In genomic region chr16:62545039-62545438, GRCh38 we compare ENCODE assay signal across 24 cellular contexts.
"Had no signal": no experiment of that assay in that cellular context is flagged by ENCODE, and none has a peak within 500 bp of the region (broad histone marks: within the 10 kb centered on the region; RNA-seq: fewer than 3 reads in every experiment).

No MANE protein-coding gene starts in this region.

- H3K4me1 ChIP-seq: ascending aorta had no signal

- H3K27me3 ChIP-seq: ascending aorta had no signal

- DNase-seq: activated CD4-positive, alpha-beta T cell treated with anti-CD3 and anti-CD28 coated beads for 36 hours; activated CD4-positive, alpha-beta T cell treated with anti-CD3 and anti-CD28 coated beads, Interleukin-2, amount 10 ng/mL, durations not matched to agents 7 days and 5 days; activated CD4-positive, alpha-beta T cell treated with anti-CD3 and anti-CD28 coated beads, Interleukin-2, amount 50 U/mL, for 48 hours; activated CD8-positive, alpha-beta T cell treated with anti-CD3 and anti-CD28 coated beads, Interleukin-2, amount 10 ng/mL, durations not matched to agents 7 days and 5 days; activated gamma-delta T cell; activated naive CD4-positive, alpha-beta T cell treated with Interleukin-2 at 50 U/mL for 16 hours; activated naive CD8-positive, alpha-beta T cell treated with anti-CD3 and anti-CD28 coated beads, Interleukin-2, amount 10 ng/mL, durations not matched to agents 7 days and 5 days; activated T-cell treated with anti-CD3 and anti-CD28 coated beads, Interleukin-2, amount 50 U/mL, for 24 hours; amygdala; NCI-H1092 treated with DMSO at 0.1 percent for 48 hours; NCI-H1417; NCI-H146; NCI-H187; NCI-H2029 treated with DMSO at 0.1 percent for 48 hours; NCI-H2107; NCI-H226; NCI-H446 treated with DMSO at 0.1 percent for 48 hours; NCI-H524; PC-9; SIG-M5 had no signal

- H3K9me3 ChIP-seq: ascending aorta had no signal

- H3K36me3 ChIP-seq: ascending aorta, cardiac muscle cell had no signal

- H3K4me3 ChIP-seq: ascending aorta, cardiac muscle cell, PC-9 had no signal

- H3K27ac ChIP-seq: ascending aorta, cardiac muscle cell, KMS-11, PC-9, RWPE1 had no signal
